16 cellular contexts compared by ENCODE assay signal in genomic region chr6:158795516-158795915, GRCh38. TPM values are rescaled to one million over a fixed set of nuclear protein-coding genes. Genes with fewer than 3 reads are reported as not detected.
DNase-seq lines count a peak whose midpoint lies in the region; ATAC-seq and TF ChIP-seq lines count a peak whose summit lies in the region.
"Had no signal": no experiment of that assay in that cellular context is flagged by ENCODE, and none has a peak within 500 bp of the region (broad histone marks: within the 10 kb centered on the region; RNA-seq: fewer than 3 reads in every experiment).

No MANE protein-coding gene starts in this region.

- no peak overlapping the region for H3K27ac ChIP-seq in lower lobe of right lung

- no peak for TF ChIP-seq CTCF in natural killer cell (IDR thresholded peaks at IDR 0.05)
- TF ChIP-seq CTCF in lower lobe of right lung (IDR thresholded peaks at IDR 0.05), result no peak
- TF ChIP-seq CTCF in type B pancreatic cell (conservative IDR thresholded peaks at IDR 0.05), result no peak

- H3K9me3 ChIP-seq in lower lobe of right lung, result no peaks in the 10 kb centered on the region

- H3K27me3 Mint-ChIP-seq in natural killer cell (ENCODE audit: low read depth in 2 of 2) (no peaks in the 10 kb centered on the region), type B pancreatic cell (no peaks in the 10 kb centered on the region)
- H3K27me3 Mint-ChIP-seq in natural killer cell treated with Interleukin-12 subunit alpha and Interleukin-12 subunit beta and Interleukin-15 and Interleukin-18, amount 100 ng/mL, for 72 hours, result no peaks in the 10 kb centered on the region
- no peaks in the 10 kb centered on the region for H3K27me3 Mint-ChIP-seq in activated T-cell treated with anti-CD3 and anti-CD28 coated beads, Interleukin-2, amount 50 U/mL, for 4 hours (ENCODE audit: low read depth)

- no peaks in the 10 kb centered on the region for H3K9me3 Mint-ChIP-seq in natural killer cell
- H3K9me3 Mint-ChIP-seq in natural killer cell treated with Interleukin-12 subunit alpha and Interleukin-12 subunit beta and Interleukin-15 and Interleukin-18, amount 100 ng/mL, for 72 hours, result no peaks in the 10 kb centered on the region
- H3K9me3 Mint-ChIP-seq in activated T-cell treated with anti-CD3 and anti-CD28 coated beads, Interleukin-2, amount 50 U/mL, for 4 hours, result no peaks in the 10 kb centered on the region
- no peaks in the 10 kb centered on the region for H3K9me3 Mint-ChIP-seq in type B pancreatic cell
- H3K9me3 Mint-ChIP-seq: activated T-helper 1 cell treated with anti-CD3 and anti-CD28 coated beads, Interleukin-12 subunit alpha, Interleukin-12 subunit beta, Interleukin-2, Interleukin-4 antibody, amounts not matched to agents 30 ng/mL and 10 ng/mL and 1 ng/mL, durations not matched to agents 14 hours and 24 hours and 36 hours had no signal

- H3K36me3 Mint-ChIP-seq in natural killer cell (no peaks in the 10 kb centered on the region), type B pancreatic cell (peaks cover 7% of the 10 kb centered on the region)
- H3K36me3 Mint-ChIP-seq in natural killer cell treated with Interleukin-12 subunit alpha and Interleukin-12 subunit beta and Interleukin-15 and Interleukin-18, amount 100 ng/mL, for 72 hours, result no peaks in the 10 kb centered on the region
- H3K36me3 Mint-ChIP-seq in activated T-cell treated with anti-CD3 and anti-CD28 coated beads, Interleukin-2, amount 50 U/mL, for 4 hours (ENCODE audit: insufficient read depth), result peaks cover 30% of the 10 kb centered on the region

- H3K4me1 Mint-ChIP-seq in natural killer cell (peaks cover 59 to 66% of the 10 kb centered on the region in 2 donors), type B pancreatic cell (ENCODE audit: unreplicated experiment) (peaks cover 47% of the 10 kb centered on the region)
- peaks cover 49 to 60% of the 10 kb centered on the region in 2 donors for H3K4me1 Mint-ChIP-seq in natural killer cell treated with Interleukin-12 subunit alpha and Interleukin-12 subunit beta and Interleukin-15 and Interleukin-18, amount 100 ng/mL, for 72 hours (ENCODE audit: low read depth in 2 of 2)
- peaks cover 88% of the 10 kb centered on the region for H3K4me1 Mint-ChIP-seq in activated T-cell treated with anti-CD3 and anti-CD28 coated beads, Interleukin-2, amount 50 U/mL, for 4 hours (ENCODE audit: low read depth)

- H3K4me3 Mint-ChIP-seq in natural killer cell, result peak overlapping the region; percentile 61
- H3K4me3 Mint-ChIP-seq in natural killer cell treated with Interleukin-12 subunit alpha and Interleukin-12 subunit beta and Interleukin-15 and Interleukin-18, amount 100 ng/mL, for 72 hours, result no peak overlapping the region
- peak overlapping the region; percentile 35 for H3K4me3 Mint-ChIP-seq in activated T-cell treated with anti-CD3 and anti-CD28 coated beads, Interleukin-2, amount 50 U/mL, for 4 hours
- H3K4me3 Mint-ChIP-seq in type B pancreatic cell, result peak overlapping the region; percentile 65
- H3K4me3 Mint-ChIP-seq: activated T-helper 1 cell treated with anti-CD3 and anti-CD28 coated beads, Interleukin-12 subunit alpha, Interleukin-12 subunit beta, Interleukin-2, Interleukin-4 antibody, amounts not matched to agents 30 ng/mL and 10 ng/mL and 1 ng/mL, durations not matched to agents 14 hours and 24 hours and 36 hours had no signal

- H3K4me3 ChIP-seq in lower lobe of right lung, result no peak overlapping the region

- H3K27ac Mint-ChIP-seq in natural killer cell (peak overlapping the region; percentile 73 to 79), type B pancreatic cell (peak overlapping the region; percentile 88)
- peak overlapping the region in 1 of 2 donors; percentile 57 for H3K27ac Mint-ChIP-seq in natural killer cell treated with Interleukin-12 subunit alpha and Interleukin-12 subunit beta and Interleukin-15 and Interleukin-18, amount 100 ng/mL, for 72 hours

- peak in 1 of 3 donors; percentile 34 for ATAC-seq in natural killer cell
- ATAC-seq in natural killer cell treated with Interleukin-12 subunit alpha and Interleukin-12 subunit beta and Interleukin-15 and Interleukin-18, amount 100 ng/mL, for 72 hours, result no peak
- ATAC-seq in activated T-cell treated with anti-CD3 and anti-CD28 coated beads, Interleukin-2, amount 50 U/mL, for 4 hours, result no peak
- peak; percentile 4 to 16 for ATAC-seq in lower lobe of right lung
- no peak for ATAC-seq in HG03045 (IDR thresholded peaks at IDR 0.05; ENCODE audit: unreplicated experiment)
- ATAC-seq: esophagus mucosa, Right ventricle myocardium inferior had no signal

- intact Hi-C loops in natural killer cell (cut with micrococcal nuclease) (no loop called here), lower lobe of right lung (cut with DNase I) (no loop called here)

- H3K4me1 ChIP-seq in lower lobe of right lung, result peaks cover 93% of the 10 kb centered on the region

- H3K36me3 ChIP-seq in lower lobe of right lung, result no peaks in the 10 kb centered on the region

- DNase-seq in natural killer cell, result no peak
- no peak for DNase-seq in natural killer cell treated with Interleukin-12 subunit alpha and Interleukin-12 subunit beta and Interleukin-15 and Interleukin-18, amount 100 ng/mL, for 72 hours (ENCODE audit: low spot score)
- no peak for DNase-seq in activated T-cell treated with anti-CD3 and anti-CD28 coated beads, Interleukin-2, amount 50 U/mL, for 4 hours
- DNase-seq in lower lobe of right lung, result no peak
- no peak for DNase-seq in type B pancreatic cell (ENCODE audit: extremely low spot score, unreplicated experiment)
- no peak for DNase-seq in NCI-H2081 treated with DMSO at 0.1 percent for 48 hours (lab: John Stamatoyannopoulos, UW)
- DNase-seq in hepatic stellate cell (ENCODE audit: low spot score), result no peak
- DNase-seq: activated CD4-positive, alpha-beta T cell treated with anti-CD3 and anti-CD28 coated beads for 1 hour; cortex of kidney; DMS153; midbrain; T-helper 2 cell had no signal

- no peaks in the 10 kb centered on the region for H3K27me3 ChIP-seq in lower lobe of right lung (ENCODE audit: low read depth)

RNA-seq across cellular contexts. Expression of gene EZR, which starts 23.7 kb away (rescaled TPM):
- 100 to 1,000 TPM; 119 to 157 (median 133) TPM for total RNA-seq in natural killer cell
- total RNA-seq in natural killer cell treated with Interleukin-12 subunit alpha and Interleukin-12 subunit beta and Interleukin-15 and Interleukin-18, amount 100 ng/mL, for 72 hours, result 100 to 1,000 TPM in 1 of 2 donors, 10 to 100 TPM in 1; 71.0 to 135 TPM
- 100 to 1,000 TPM; 315 to 327 (median 324) TPM for total RNA-seq in activated T-cell treated with anti-CD3 and anti-CD28 coated beads, Interleukin-2, amount 50 U/mL, for 4 hours
- total RNA-seq in lower lobe of right lung, result 254 TPM
- 166 and 349 TPM in 2 replicates for total RNA-seq in type B pancreatic cell (ENCODE audit: low replicate concordance)

Comparison
In these comparisons a context has a peak if more than half of its experiments do, and no peak if none do; other contexts are left out.
1. ATAC-seq: peak in lower lobe of right lung (2 of 2); none in natural killer cell treated with Interleukin-12 subunit alpha and Interleukin-12 subunit beta and Interleukin-15 and Interleukin-18, amount 100 ng/mL, for 72 hours (0 of 2), activated T-cell treated with anti-CD3 and anti-CD28 coated beads, Interleukin-2, amount 50 U/mL, for 4 hours (0 of 2) and HG03045 (single experiment).